In genomic region chr6:34556031-34556471, GRCh38 we compare ENCODE assay signal across 1 cellular context.
TF ChIP-seq lines count a peak whose summit lies in the region.

Gene SPDEF, minus strand, starts transcription at chr6:34556329. Its CDS starts 11,874 bp downstream, at chr6:34544455.

TF ChIP-seq in GM23338, 12 proteins besides CTCF, POLR2A, EP300 and RAD21 (continued from another document):
- TF ChIP-seq ZNF462 (CRISPR knock-in tag; IDR thresholded peaks at IDR 0.05): no peak
- TF ChIP-seq EZH2 (IDR thresholded peaks at IDR 0.05; ENCODE audit: low read depth, unreplicated experiment): no peak
- TF ChIP-seq JUNB (IDR thresholded peaks at IDR 0.05; ENCODE audit: unreplicated experiment): no peak
- TF ChIP-seq POLR2AphosphoS5 (IDR thresholded peaks at IDR 0.05; ENCODE audit: low read depth): no peak
- no peak for TF ChIP-seq ZNF331 (CRISPR knock-in tag; IDR thresholded peaks at IDR 0.05; ENCODE audit: low read depth)
- no peak for TF ChIP-seq EZH2phosphoT487 (IDR thresholded peaks at IDR 0.05; ENCODE audit: unreplicated experiment)
